1 cellular context compared by ENCODE assay signal in genomic region chr19:45969676-45970075, GRCh38.
TF ChIP-seq lines count a peak whose summit lies in the region.

No MANE protein-coding gene starts in this region.

TF ChIP-seq in IMR-90, 13 proteins besides CTCF, POLR2A, EP300 and RAD21:
- TF ChIP-seq ELK1 (IDR thresholded peaks at IDR 0.05; ENCODE audit: borderline replicate concordance, low read depth, low read length): no peak
- TF ChIP-seq CEBPB (IDR thresholded peaks at IDR 0.05; ENCODE audit: low read depth, low read length): no peak
- no peak for TF ChIP-seq USF2 (IDR thresholded peaks at IDR 0.05; ENCODE audit: low read depth, low read length)
- TF ChIP-seq CHD1 (IDR thresholded peaks at IDR 0.05; ENCODE audit: low read depth, low read length): no peak
- no peak for TF ChIP-seq NFE2L2 (IDR thresholded peaks at IDR 0.05; ENCODE audit: low read depth, low read length)
